In genomic region chr9:62909447-62909846, GRCh38 we compare ENCODE assay signal across 6 cellular contexts.
DNase-seq lines count a peak whose midpoint lies in the region; ATAC-seq and TF ChIP-seq lines count a peak whose summit lies in the region.
"Not testable (repeated sequence)": the region's sequence is repeated elsewhere in the genome, so short reads cannot be mapped to it uniquely, and the experiment has no call there.

No MANE protein-coding gene starts in this region.

- not testable (repeated sequence) for H3K27me3 Mint-ChIP-seq in CD14-positive monocyte (ENCODE audit: low read depth in 3 of 3); activated CD4-positive, alpha-beta T cell treated with anti-CD3 and anti-CD28 coated beads, Interleukin-2, amount 10 ng/mL, durations not matched to agents 24 days and 14 days; chondrocyte (ENCODE audit: low read depth)

- H3K27me3 ChIP-seq in lung (ENCODE audit: control insufficient read depth, insufficient read depth); sigmoid colon: not testable (repeated sequence)

- DNase-seq in CD14-positive monocyte (ENCODE audit: low spot score) (peak; percentile 18), chondrocyte (ENCODE audit: low spot score) (peak; percentile 48), cardiac septum (ENCODE audit: low spot score) (peak; percentile 70), lung (ENCODE audit: low spot score) (peak; percentile 27), sigmoid colon (peak; percentile 64)
- peak; percentile 40 for DNase-seq in activated CD4-positive, alpha-beta T cell treated with anti-CD3 and anti-CD28 coated beads, Interleukin-2, amount 10 ng/mL, durations not matched to agents 24 days and 14 days

- H3K27ac ChIP-seq in lung (ENCODE audit: low read depth in 1 of 2, low read length in 1 of 2); sigmoid colon: not testable (repeated sequence)

- TF ChIP-seq CTCF in CD14-positive monocyte (IDR thresholded peaks at IDR 0.05); chondrocyte (IDR thresholded peaks at IDR 0.05); lung (IDR thresholded peaks at IDR 0.05; ENCODE audit: control extremely low read depth, extremely low read depth); sigmoid colon (IDR thresholded peaks at IDR 0.05): not testable (repeated sequence)

- TF ChIP-seq POLR2A in sigmoid colon (IDR thresholded peaks at IDR 0.05): not testable (repeated sequence)

- H3K36me3 ChIP-seq in lung (ENCODE audit: control insufficient read depth in 2 of 2, insufficient read depth in 2 of 2, low read length in 2 of 2); sigmoid colon: not testable (repeated sequence)

- intact Hi-C loops in CD14-positive monocyte (cut with micrococcal nuclease); activated CD4-positive, alpha-beta T cell treated with anti-CD3 and anti-CD28 coated beads, Interleukin-2, amount 10 ng/mL, durations not matched to agents 24 days and 14 days (cut with micrococcal nuclease); cardiac septum (cut with DNase I); sigmoid colon (cut with DNase I): not testable (repeated sequence)

- TF ChIP-seq EP300 in sigmoid colon (IDR thresholded peaks at IDR 0.05): not testable (repeated sequence)

- not testable (repeated sequence) for H3K27ac Mint-ChIP-seq in CD14-positive monocyte; activated CD4-positive, alpha-beta T cell treated with anti-CD3 and anti-CD28 coated beads, Interleukin-2, amount 10 ng/mL, durations not matched to agents 24 days and 14 days; chondrocyte (ENCODE audit: unreplicated experiment)

- 89 to 91% methylated on average over 4 of the region's 8 CpGs for WGBS in lung, 2 donors
- WGBS in sigmoid colon, 2 donors: 85 to 91% methylated on average over 4 of the region's 8 CpGs

- not testable (repeated sequence) for H3K36me3 Mint-ChIP-seq in CD14-positive monocyte; activated CD4-positive, alpha-beta T cell treated with anti-CD3 and anti-CD28 coated beads, Interleukin-2, amount 10 ng/mL, durations not matched to agents 24 days and 14 days (ENCODE audit: low read depth); chondrocyte (ENCODE audit: low read depth)

- not testable (repeated sequence) for H3K4me3 ChIP-seq in lung, sigmoid colon

- not testable (repeated sequence) for H3K4me3 Mint-ChIP-seq in CD14-positive monocyte; activated CD4-positive, alpha-beta T cell treated with anti-CD3 and anti-CD28 coated beads, Interleukin-2, amount 10 ng/mL, durations not matched to agents 24 days and 14 days; chondrocyte (ENCODE audit: unreplicated experiment)

- not testable (repeated sequence) for H3K9me3 Mint-ChIP-seq in CD14-positive monocyte; activated CD4-positive, alpha-beta T cell treated with anti-CD3 and anti-CD28 coated beads, Interleukin-2, amount 10 ng/mL, durations not matched to agents 24 days and 14 days; chondrocyte (ENCODE audit: low read depth)

- not testable (repeated sequence) for H3K4me1 ChIP-seq in lung (ENCODE audit: control insufficient read depth in 2 of 2, insufficient read depth in 2 of 2, low read length in 2 of 2); sigmoid colon

- ATAC-seq in lung (ENCODE audit: insufficient read depth, low FRiP score): not testable (repeated sequence)

- H3K9me3 ChIP-seq in lung (ENCODE audit: control insufficient read depth in 2 of 2, insufficient read depth in 1 of 2, low read length in 1 of 2); sigmoid colon: not testable (repeated sequence)

- not testable (repeated sequence) for H3K4me1 Mint-ChIP-seq in CD14-positive monocyte; activated CD4-positive, alpha-beta T cell treated with anti-CD3 and anti-CD28 coated beads, Interleukin-2, amount 10 ng/mL, durations not matched to agents 24 days and 14 days; chondrocyte (ENCODE audit: low read depth)

Comparison
In these comparisons a context has a peak if more than half of its experiments do, and no peak if none do; other contexts are left out.
1. DNase-seq: peak in every context shown above with its lines; median percentile 70 in cardiac septum; 64 in sigmoid colon; 48 in chondrocyte; 40 in activated CD4-positive, alpha-beta T cell treated with anti-CD3 and anti-CD28 coated beads, Interleukin-2, amount 10 ng/mL, durations not matched to agents 24 days and 14 days; 27 in lung; 18 in CD14-positive monocyte.